Comparison of ENCODE assay signal across 8 cellular contexts in the genomic region with DNA sequence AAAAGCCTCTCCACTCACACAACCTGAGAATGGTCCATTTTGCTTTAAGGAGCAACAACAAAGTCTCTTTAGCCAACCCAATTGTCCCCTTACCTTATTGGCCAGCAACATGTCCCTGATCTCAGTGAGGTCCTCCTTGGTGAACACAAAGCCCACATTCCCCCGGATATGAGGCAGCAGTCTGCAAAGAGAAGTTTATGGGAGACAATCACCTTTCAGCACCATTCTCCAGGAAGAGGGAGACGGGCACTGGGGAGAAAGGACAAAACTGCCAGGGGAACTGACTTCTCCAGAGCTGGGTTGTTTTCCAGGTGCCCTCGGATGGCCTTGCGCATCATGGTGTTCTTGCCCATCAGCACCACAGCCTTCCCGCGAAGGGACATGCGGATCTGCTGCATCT. TPM values are rescaled to one million over a fixed set of nuclear protein-coding genes. Genes with fewer than 3 reads are reported as not detected.
DNase-seq lines count a peak whose midpoint lies in the region; ATAC-seq and TF ChIP-seq lines count a peak whose summit lies in the region.
"Had no signal": no experiment of that assay in that cellular context is flagged by ENCODE, and none has a peak within 500 bp of the region (broad histone marks: within the 10 kb centered on the region; RNA-seq: fewer than 3 reads in every experiment).

No MANE protein-coding gene starts in this region.

- no peak for DNase-seq in SJCRH30
- DNase-seq in epithelial cell of prostate (ENCODE audit: low read depth, low spot score), result no peak
- no peak for DNase-seq in HuH-7 (ENCODE audit: low spot score)
- DNase-seq: midbrain had no signal

- H3K9ac ChIP-seq in skeletal muscle tissue (ENCODE audit: low read depth in 1 of 3, low read length in 3 of 3), result peak overlapping the region in 1 of 3 donors; percentile 97

- H3K27me3 ChIP-seq in SJCRH30, result no peaks in the 10 kb centered on the region
- no peaks in the 10 kb centered on the region for H3K27me3 ChIP-seq in skeletal muscle tissue (ENCODE audit: control insufficient read depth in 3 of 3, insufficient read depth in 3 of 3, low read length in 3 of 3)

- H3K4me1 ChIP-seq in SJCRH30, result peaks cover 10% of the 10 kb centered on the region
- H3K4me1 ChIP-seq in skeletal muscle tissue (ENCODE audit: control insufficient read depth in 3 of 3, insufficient read depth in 3 of 3, low read length in 3 of 3), result peaks cover 25 to 49% (median 30%) of the 10 kb centered on the region in 3 donors

- no peak for ATAC-seq in GM21786 (IDR thresholded peaks at IDR 0.05; ENCODE audit: unreplicated experiment)
- no peak for ATAC-seq in GM21390 (IDR thresholded peaks at IDR 0.05; ENCODE audit: unreplicated experiment)

- H3K36me3 ChIP-seq in SJCRH30, result peaks cover 50% of the 10 kb centered on the region
- peaks cover 30 to 39% (median 36%) of the 10 kb centered on the region in 3 donors for H3K36me3 ChIP-seq in skeletal muscle tissue (ENCODE audit: control insufficient read depth in 3 of 3, insufficient read depth in 3 of 3, low read length in 3 of 3)

- H3K27ac ChIP-seq in SJCRH30 (no peak overlapping the region; the same call in 1 of the 2 replicates), epithelial cell of prostate (peak overlapping the region; percentile 94), skeletal muscle tissue (ENCODE audit: low read depth, low read length) (peak overlapping the region; percentile 84)

- TF ChIP-seq POLR2A in GM19193 (IDR thresholded peaks at IDR 0.05; ENCODE audit: extremely low read depth, insufficient read depth, insufficient read length), result peak; percentile 25

- H3K4me3 ChIP-seq in SJCRH30 (peak overlapping the region; percentile 94; the same call in 1 of the 2 replicates), skeletal muscle tissue (ENCODE audit: low read length in 3 of 3) (peak overlapping the region in 2 of 3 donors; percentile 21 to 87)

- H3K9me3 ChIP-seq in SJCRH30 (replicated peaks), result no peaks in the 10 kb centered on the region
- H3K9me3 ChIP-seq in skeletal muscle tissue (ENCODE audit: control insufficient read depth in 3 of 3, low read length in 3 of 3), result no peaks in the 10 kb centered on the region

RNA-seq across cellular contexts. Expression of a gene that starts 1.9 kb away (rescaled TPM):
- total RNA-seq in SJCRH30 (2014; rRNA removed; shearing (Covaris generic)), result 2,854 and 3,078 TPM in 2 replicates
- 2,458 TPM for total RNA-seq in skeletal muscle tissue

RNA-seq across cellular contexts. Expression of a gene that starts 4.5 kb away (rescaled TPM):
- 49.7 and 61.9 TPM in 2 replicates for total RNA-seq in SJCRH30 (2014; rRNA removed; shearing (Covaris generic))
- 87.2 TPM for total RNA-seq in skeletal muscle tissue
